Comparison of ENCODE assay signal across 1 cellular context in genomic region chr3:43758826-43759225, GRCh38.
TF ChIP-seq lines count a peak whose summit lies in the region.

No MANE protein-coding gene starts in this region.

TF ChIP-seq in HCT116, 20 proteins besides CTCF, POLR2A, EP300 and RAD21 (continued from another document):
- no peak for TF ChIP-seq ELF1 (IDR thresholded peaks at IDR 0.05; ENCODE audit: borderline replicate concordance, low read depth)
TF ChIP-seq in HCT116: peak in this region for 0.
